8 cellular contexts compared by ENCODE assay signal in genomic region chr17:68200689-68201424, GRCh38. TPM values are rescaled to one million over a fixed set of nuclear protein-coding genes. Genes with fewer than 3 reads are reported as not detected.
DNase-seq lines count a peak whose midpoint lies in the region; ATAC-seq and TF ChIP-seq lines count a peak whose summit lies in the region.

No MANE protein-coding gene starts in this region.

- DNase-seq in DMS114 treated with DMSO at 0.1 percent for 48 hours (lab: John Stamatoyannopoulos, UW; ENCODE audit: unreplicated experiment) (peak; percentile 63), NCI-H510A treated with DMSO at 0.1 percent for 48 hours (lab: John Stamatoyannopoulos, UW) (peak; percentile 92), dedifferentiated amniotic fluid mesenchymal stem cell (ENCODE audit: extremely low spot score) (peak; percentile 38), lower lobe of right lung (peak; percentile 86)
- DNase-seq in activated CD4-positive, alpha-beta T cell treated with anti-CD3 and anti-CD28 coated beads for 48 hours, result peak; percentile 81
- DNase-seq in stimulated activated CD4-positive, alpha-beta T cell treated with anti-CD3 and anti-CD28 coated beads, TNF-alpha, amount 100 ng/mL, for 1 hour (ENCODE audit: low read depth in 3 of 3, low spot score in 1 of 3), result peak in 2 of 3 donors; percentile 51 to 66

- no peak overlapping the region for H3K27ac ChIP-seq in lower lobe of right lung

- H3K4me1 ChIP-seq in lower lobe of right lung, result peaks cover 56% of the 10 kb centered on the region

- ATAC-seq in HG02885 (IDR thresholded peaks at IDR 0.05; ENCODE audit: poor library complexity, unreplicated experiment) (peak; percentile 34), lower lobe of right lung (peak; percentile 61 to 68), GM21737 (IDR thresholded peaks at IDR 0.05; ENCODE audit: unreplicated experiment) (no peak)

- peak; percentile 93 for TF ChIP-seq CTCF in lower lobe of right lung (IDR thresholded peaks at IDR 0.05)

- intact Hi-C loops in lower lobe of right lung (cut with DNase I), result no loop called here

- peak overlapping the region; percentile 49 for H3K4me3 ChIP-seq in lower lobe of right lung

- peaks cover 45% of the 10 kb centered on the region for H3K27me3 ChIP-seq in lower lobe of right lung (ENCODE audit: low read depth)

- no peaks in the 10 kb centered on the region for H3K9me3 ChIP-seq in lower lobe of right lung

- H3K36me3 ChIP-seq in lower lobe of right lung, result no peaks in the 10 kb centered on the region

RNA-seq across cellular contexts. Expression of gene AMZ2, which starts 47.0 kb away (rescaled TPM):
- total RNA-seq in lower lobe of right lung, result 55.9 TPM

Comparison
In these comparisons a context has a peak if more than half of its experiments do, and no peak if none do; other contexts are left out.
1. DNase-seq: peak in every context shown above with its lines; median percentile 92 in NCI-H510A treated with DMSO at 0.1 percent for 48 hours; 86 in lower lobe of right lung; 81 in activated CD4-positive, alpha-beta T cell treated with anti-CD3 and anti-CD28 coated beads for 48 hours; 63 in DMS114 treated with DMSO at 0.1 percent for 48 hours; 58 in stimulated activated CD4-positive, alpha-beta T cell treated with anti-CD3 and anti-CD28 coated beads, TNF-alpha, amount 100 ng/mL, for 1 hour; 38 in dedifferentiated amniotic fluid mesenchymal stem cell.